ENCODE assay signal across 10 cellular contexts in the genomic region with DNA sequence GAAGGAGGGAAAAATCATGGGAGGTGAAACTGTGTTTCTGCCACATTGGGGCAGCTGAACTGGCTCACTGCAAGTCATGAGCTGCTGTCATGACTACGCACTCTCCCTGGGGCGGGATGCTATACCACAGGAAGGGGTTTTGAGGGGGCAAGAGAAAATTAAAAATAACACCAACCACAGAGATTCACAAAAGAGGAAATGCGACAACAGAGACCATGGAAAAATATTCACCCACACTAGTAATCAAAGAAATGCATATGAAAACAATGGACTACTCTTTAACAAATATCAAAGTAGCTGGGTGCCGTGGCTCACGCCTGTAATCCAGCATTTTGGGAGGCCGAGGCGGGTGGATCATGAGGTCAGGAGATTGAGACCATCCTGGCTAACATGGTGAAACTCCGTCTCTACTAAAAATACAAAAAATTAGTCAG.
DNase-seq lines count a peak whose midpoint lies in the region; ATAC-seq and TF ChIP-seq lines count a peak whose summit lies in the region.
"Had no signal": no experiment of that assay in that cellular context is flagged by ENCODE, and none has a peak within 500 bp of the region (broad histone marks: within the 10 kb centered on the region; RNA-seq: fewer than 3 reads in every experiment).

No MANE protein-coding gene starts in this region.

- H3K4me2 ChIP-seq in H9 (ENCODE audit: insufficient read depth, insufficient read length, low read length): no peak overlapping the region

- H3K36me3 Mint-ChIP-seq in glutamatergic neuron (ENCODE audit: unreplicated experiment) (peaks cover 5% of the 10 kb centered on the region), H9 (ENCODE audit: insufficient read depth in 1 of 3, low read depth in 3 of 3) (peaks cover 3 to 10% (median 5%) of the 10 kb centered on the region in 3 experiments; a peak in 6 of 7 replicates)

- H2BK12ac ChIP-seq in H9 (ENCODE audit: insufficient read length, low read depth, low read length): no peak overlapping the region

- H2BK5ac ChIP-seq in H9 (ENCODE audit: insufficient read length, low read length): no peak overlapping the region

- no peaks in the 10 kb centered on the region for H4K20me1 ChIP-seq in H9 (ENCODE audit: control insufficient read depth, insufficient read depth, insufficient read length)

- H3K9me3 ChIP-seq in H9 (ENCODE audit: control insufficient read depth, low read depth, low read length): no peaks in the 10 kb centered on the region

- no peak overlapping the region for H2BK120ac ChIP-seq in H9 (ENCODE audit: low read depth, low read length, poor library complexity, severe bottlenecking)

- H3K9me3 Mint-ChIP-seq in glutamatergic neuron (ENCODE audit: unreplicated experiment) (no peaks in the 10 kb centered on the region), H9 (peaks cover 3 to 8% of the 10 kb centered on the region in 2 experiments; a peak in 4 of 5 replicates)

- H3K27me3 Mint-ChIP-seq in glutamatergic neuron (ENCODE audit: unreplicated experiment) (no peaks in the 10 kb centered on the region), H9 (ENCODE audit: low read depth) (no peaks in the 10 kb centered on the region)

- H3K18ac ChIP-seq in H9 (ENCODE audit: insufficient read length, low read depth, low read length): no peak overlapping the region

- no peaks in the 10 kb centered on the region for H3K79me1 ChIP-seq in H9 (ENCODE audit: insufficient read depth, low read depth, low read length, poor library complexity, severe bottlenecking)

- H3K4me1 ChIP-seq in H9 (ENCODE audit: insufficient read depth, low read length): no peaks in the 10 kb centered on the region
- H3K4me1 ChIP-seq: parathyroid adenoma had no signal

- H2BK15ac ChIP-seq in H9 (ENCODE audit: low read depth, low read length): no peak overlapping the region

- peaks cover 2% of the 10 kb centered on the region for H3K4me1 Mint-ChIP-seq in glutamatergic neuron (ENCODE audit: low read depth, unreplicated experiment)
- H3K4me1 Mint-ChIP-seq in H9: no peaks in the 10 kb centered on the region; a peak in 1 of 4 replicates

- WGBS in H9 (ENCODE audit: extremely low coverage, insufficient read length, low lambda C conversion rate): no CpG with 5 or more reads among the region's 8 CpGs

- no peak overlapping the region for H3K27ac ChIP-seq in H9 (ENCODE audit: insufficient read length, low read depth, low read length)
- H3K27ac ChIP-seq: parathyroid adenoma had no signal

- H3K23me2 ChIP-seq in H9 (ENCODE audit: insufficient read length, low read depth, low read length, poor library complexity, severe bottlenecking): no peaks in the 10 kb centered on the region

- H3K27me3 ChIP-seq in H9 (ENCODE audit: insufficient read depth, low read length): no peaks in the 10 kb centered on the region

- H3K23ac ChIP-seq in H9 (ENCODE audit: insufficient read length, low read depth, low read length): no peak overlapping the region

- H3K4me3 Mint-ChIP-seq in glutamatergic neuron (ENCODE audit: unreplicated experiment) (no peak overlapping the region), H9 (no peak overlapping the region)

- H4K5ac ChIP-seq in H9 (ENCODE audit: insufficient read length, low read depth, low read length): no peak overlapping the region

- no peak overlapping the region for H3K27ac Mint-ChIP-seq in glutamatergic neuron (ENCODE audit: unreplicated experiment)
- H3K27ac Mint-ChIP-seq in H9: peak overlapping the region in 1 of 3 experiments; percentile 95; a peak in 2 of 7 replicates

- H3K4ac ChIP-seq in H9 (ENCODE audit: low read depth, low read length): no peak overlapping the region

- no peak overlapping the region for H2AK5ac ChIP-seq in H9 (ENCODE audit: insufficient read length, low read length)

- TF ChIP-seq CTCF in glutamatergic neuron (IDR thresholded peaks at IDR 0.05; ENCODE audit: partially characterized antibody, unreplicated experiment) (no peak), H9 (conservative IDR thresholded peaks at IDR 0.05) (no peak)

- H3K79me2 ChIP-seq in H9 (ENCODE audit: insufficient read depth, low read length): no peaks in the 10 kb centered on the region
- H3K79me2 ChIP-seq: parathyroid adenoma had no signal

- no peak overlapping the region for H4K91ac ChIP-seq in H9 (ENCODE audit: insufficient read length, low read depth, low read length)

- H3K14ac ChIP-seq in H9 (ENCODE audit: insufficient read depth, low read length): no peak overlapping the region

- H3T11ph ChIP-seq in H9 (ENCODE audit: low read length): no peak overlapping the region

- H4K8ac ChIP-seq in H9 (replicated peaks; ENCODE audit: insufficient read length, low read depth, low read length): no peak overlapping the region

- ATAC-seq in GM19328 (IDR thresholded peaks at IDR 0.05; ENCODE audit: unreplicated experiment): peak; percentile 60
- peak; percentile 67 for ATAC-seq in HG03520 (IDR thresholded peaks at IDR 0.05; ENCODE audit: unreplicated experiment)
- ATAC-seq: Panc1 had no signal

- no peak overlapping the region for H2BK20ac ChIP-seq in H9 (ENCODE audit: low read depth, low read length, poor library complexity, severe bottlenecking)

- DNase-seq in AML-193 (lab: John Stamatoyannopoulos, UW): peak; percentile 24 to 39
- DNase-seq in activated T-cell treated with anti-CD3 and anti-CD28 coated beads, Interleukin-2, amount 50 U/mL, for 1 hour: peak; percentile 24
- no peak for DNase-seq in GOT3 (lab: John Stamatoyannopoulos, UW)
- DNase-seq in glutamatergic neuron: no peak
- no peak for DNase-seq in H9
- no peak for DNase-seq in GM19240 (ENCODE audit: insufficient read length, low spot score)

- no peak overlapping the region for H2AFZ ChIP-seq in H9 (ENCODE audit: low read length)
- H2AFZ ChIP-seq: parathyroid adenoma had no signal

- H3K56ac ChIP-seq in H9 (ENCODE audit: insufficient read length, low read depth, low read length): no peak overlapping the region

- H3K9ac ChIP-seq in H9 (ENCODE audit: extremely low read depth, insufficient read length, low read length): no peak overlapping the region
- H3K9ac ChIP-seq: parathyroid adenoma had no signal

Comparison
In these comparisons a context has a peak if more than half of its experiments do, and no peak if none do; other contexts are left out.
1. DNase-seq: peak in AML-193 (2 of 2) and activated T-cell treated with anti-CD3 and anti-CD28 coated beads, Interleukin-2, amount 50 U/mL, for 1 hour (single experiment); none in GOT3 (single experiment), glutamatergic neuron (single experiment), H9 (single experiment) and GM19240 (single experiment).